ENCODE assay signal across 11 cellular contexts in the genomic region with DNA sequence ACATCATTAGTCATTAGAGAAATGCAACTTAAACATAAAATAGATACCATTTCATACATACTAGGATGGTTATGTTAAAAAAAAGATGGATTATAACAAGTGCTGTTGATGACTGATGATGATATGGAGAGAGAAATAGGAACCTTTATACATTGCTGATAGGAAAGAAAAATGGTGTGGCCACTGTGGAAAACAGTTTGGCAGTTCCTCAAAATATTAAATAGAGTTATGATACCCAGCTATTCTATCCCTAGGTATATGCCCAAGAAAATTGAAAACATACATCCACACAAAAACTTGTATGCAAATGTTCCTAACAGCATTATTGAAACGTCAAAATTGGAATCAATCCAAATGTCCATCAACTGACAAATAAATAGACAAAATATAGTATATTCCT.
"Had no signal": no experiment of that assay in that cellular context is flagged by ENCODE, and none has a peak within 500 bp of the region (broad histone marks: within the 10 kb centered on the region; RNA-seq: fewer than 3 reads in every experiment).

No MANE protein-coding gene starts in this region.

- H3K9ac ChIP-seq: GM23248 had no signal

- H3K36me3 ChIP-seq: HAP-1 had no signal

- H3K9me3 ChIP-seq: HAP-1 had no signal

- H3K4me1 ChIP-seq: HAP-1 had no signal

- H2AFZ ChIP-seq: GM23248, GM23338 had no signal

- ATAC-seq: GM23338, HCT116 had no signal

- H3K4me3 ChIP-seq: GM23248, GM23338, HAP-1 had no signal

- DNase-seq: GM23248, GOT3, H7, H9, HCEC 1CT, HFFc6 had no signal

- FAIRE-seq: H1, H54 had no signal

- H3K27ac ChIP-seq: GM23248 had no signal

- H3K4me2 ChIP-seq: GM23338 had no signal
